Comparison of ENCODE assay signal across 32 cellular contexts in the genomic region with DNA sequence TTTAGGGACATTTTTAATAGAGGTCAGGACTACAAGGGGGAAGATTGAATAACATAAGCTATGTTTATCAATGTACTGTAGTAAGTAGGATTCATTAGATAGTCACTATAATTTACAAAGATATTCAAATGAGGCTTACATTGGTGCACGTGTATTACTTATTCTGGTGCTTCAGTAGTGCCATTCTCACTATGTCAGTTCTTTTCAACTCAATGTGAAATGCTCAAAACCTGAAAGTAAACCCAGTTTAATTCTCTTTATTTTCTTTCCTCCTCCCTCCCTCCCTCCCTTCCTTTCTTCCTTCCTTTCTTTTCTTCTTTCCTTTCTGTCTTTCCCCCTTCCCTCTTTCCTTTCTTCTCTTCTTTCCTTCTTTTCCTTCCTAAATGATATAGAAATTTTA. TPM values are rescaled to one million over a fixed set of nuclear protein-coding genes. Genes with fewer than 3 reads are reported as not detected.
"Had no signal": no experiment of that assay in that cellular context is flagged by ENCODE, and none has a peak within 500 bp of the region (broad histone marks: within the 10 kb centered on the region; RNA-seq: fewer than 3 reads in every experiment).

No MANE protein-coding gene starts in this region.

- H3K9me3 ChIP-seq: ascending aorta had no signal

- FAIRE-seq: bronchial epithelial cell, TTC549 had no signal

- ATAC-seq: activated CD4-positive, alpha-beta T cell treated with anti-CD3 and anti-CD28 coated beads for 36 hours; activated CD4-positive, CD25-positive, alpha-beta regulatory T cell treated with anti-CD3 and anti-CD28 coated beads, Interleukin-2, amount 50 U/mL, for 24 hours; activated CD8-positive, alpha-beta memory T cell treated with anti-CD3 and anti-CD28 coated beads, Interleukin-2, amount 10 ng/mL, durations not matched to agents 7 days and 5 days; activated CD8-positive, alpha-beta T cell treated with anti-CD3 and anti-CD28 coated beads, Interleukin-2, amount 10 ng/mL, durations not matched to agents 7 days and 5 days; activated naive CD8-positive, alpha-beta T cell treated with anti-CD3 and anti-CD28 coated beads, Interleukin-2, amount 50 U/mL, for 24 hours; WTC11 had no signal

- H3K4me1 ChIP-seq: ascending aorta had no signal

- DNase-seq: activated CD4-positive, alpha-beta memory T cell treated with anti-CD3 and anti-CD28 coated beads, Interleukin-2, amount 10 ng/mL, durations not matched to agents 7 days and 5 days; activated CD4-positive, alpha-beta T cell treated with anti-CD3 and anti-CD28 coated beads for 1 hour; activated CD4-positive, alpha-beta T cell treated with anti-CD3 and anti-CD28 coated beads for 36 hours; activated CD4-positive, alpha-beta T cell treated with anti-CD3 and anti-CD28 coated beads for 48 hours; activated CD4-positive, alpha-beta T cell treated with anti-CD3 and anti-CD28 coated beads, Interleukin-2, amount 10 ng/mL, durations not matched to agents 7 days and 5 days; activated CD4-positive, alpha-beta T cell treated with anti-CD3 and anti-CD28 coated beads, Interleukin-2, amount 50 U/mL, for 48 hours; activated CD4-positive, CD25-positive, alpha-beta regulatory T cell; activated CD8-positive, alpha-beta memory T cell treated with anti-CD3 and anti-CD28 coated beads for 24 hours; activated CD8-positive, alpha-beta memory T cell treated with anti-CD3 and anti-CD28 coated beads, Interleukin-2, amount 10 ng/mL, durations not matched to agents 7 days and 5 days; activated CD8-positive, alpha-beta memory T cell treated with anti-CD3 and anti-CD28 coated beads, Interleukin-2, amount 50 U/mL, for 48 hours; activated CD8-positive, alpha-beta T cell treated with anti-CD3 and anti-CD28 coated beads, Interleukin-2, amount 10 ng/mL, durations not matched to agents 7 days and 5 days; activated effector memory CD4-positive, alpha-beta T cell treated with Interleukin-2 at 50 U/mL for 16 hours; activated gamma-delta T cell; activated naive CD4-positive, alpha-beta T cell treated with anti-CD3 and anti-CD28 coated beads, Interleukin-2, amount 10 ng/mL, durations not matched to agents 7 days and 5 days; activated naive CD4-positive, alpha-beta T cell treated with Interleukin-2 at 50 U/mL for 16 hours; activated naive CD8-positive, alpha-beta T cell treated with anti-CD3 and anti-CD28 coated beads, Interleukin-2, amount 10 ng/mL, durations not matched to agents 7 days and 5 days; activated naive CD8-positive, alpha-beta T cell treated with anti-CD3 and anti-CD28 coated beads, Interleukin-2, amount 50 U/mL, for 24 hours; activated T-cell treated with anti-CD3 and anti-CD28 coated beads, Interleukin-2, amount 50 U/mL, for 24 hours; activated T-cell treated with anti-CD3 and anti-CD28 coated beads, Interleukin-2, amount 50 U/mL, for 48 hours; amygdala; anterior cingulate cortex; caudate nucleus; T-helper 1 cell; T-helper 2 cell; T-helper 9 cell; WERI-Rb-1 had no signal

- H3K27me3 ChIP-seq: ascending aorta, cardiac muscle cell had no signal

- H3K4me3 ChIP-seq: ascending aorta, cardiac muscle cell had no signal

- H3K27ac ChIP-seq: ascending aorta, cardiac muscle cell, WERI-Rb-1 had no signal

RNA-seq across cellular contexts. Expression of gene F3, which starts 26.0 kb away (rescaled TPM):
- total RNA-seq: activated CD4-positive, alpha-beta T cell treated with anti-CD3 and anti-CD28 coated beads, Interleukin-2, amount 10 ng/mL, durations not matched to agents 7 days and 5 days; activated CD8-positive, alpha-beta T cell treated with anti-CD3 and anti-CD28 coated beads, Interleukin-2, amount 10 ng/mL, durations not matched to agents 7 days and 5 days had no signal
